Comparison of ENCODE assay signal across 8 cellular contexts in the genomic region with DNA sequence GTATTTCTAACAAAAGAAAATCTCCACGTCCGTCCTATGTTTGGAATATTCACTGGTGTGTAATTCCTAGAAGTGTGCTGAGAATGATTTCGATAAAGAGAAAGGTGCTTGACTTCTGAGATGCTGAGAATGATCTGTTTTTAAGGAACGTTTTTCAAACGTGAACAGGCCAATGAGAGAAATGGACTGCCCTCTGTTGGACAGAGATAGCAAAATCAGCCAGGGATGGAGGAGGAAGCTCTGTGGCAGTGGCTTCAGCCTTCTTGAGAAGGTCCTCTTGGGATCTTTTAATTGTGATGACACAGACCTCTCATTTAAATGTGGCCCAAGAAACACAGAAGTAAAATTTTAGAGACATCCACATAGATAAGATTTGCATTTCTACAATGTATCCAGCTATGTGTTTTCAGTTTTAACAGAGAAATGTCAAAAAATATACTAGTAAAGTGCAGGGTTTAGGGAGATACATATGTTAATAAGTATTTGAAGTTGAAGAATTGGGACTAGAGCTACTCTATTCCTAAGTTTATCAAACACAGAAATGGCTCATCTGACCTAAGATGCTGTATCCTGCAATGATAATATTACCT.
DNase-seq lines count a peak whose midpoint lies in the region; ATAC-seq and TF ChIP-seq lines count a peak whose summit lies in the region.

No MANE protein-coding gene starts in this region.

- DNase-seq in activated CD4-positive, alpha-beta T cell treated with anti-CD3 and anti-CD28 coated beads for 48 hours = peak; percentile 17
- no peak for DNase-seq in activated CD4-positive, alpha-beta T cell treated with anti-CD3 and anti-CD28 coated beads, Interleukin-2, amount 50 U/mL, for 1 hour
- DNase-seq in Kasumi-1 (lab: John Stamatoyannopoulos, UW) (peak; percentile 59 to 63), SKM-1 (lab: John Stamatoyannopoulos, UW; ENCODE audit: unreplicated experiment) (peak; percentile 36), foreskin fibroblast (peak; percentile 37 to 69), renal cortical epithelial cell (ENCODE audit: low read depth) (peak; percentile 43), NCI-H345 treated with DMSO at 0.1 percent for 48 hours (lab: John Stamatoyannopoulos, UW; ENCODE audit: unreplicated experiment) (no peak)

- peak; percentile 66 for ATAC-seq in GM21576 (IDR thresholded peaks at IDR 0.05; ENCODE audit: unreplicated experiment)

- no peak overlapping the region for H3K4me3 ChIP-seq in foreskin fibroblast (ENCODE audit: low read depth in 1 of 2, low read length in 2 of 2)

- peak; percentile 78 for TF ChIP-seq CTCF in foreskin fibroblast (IDR thresholded peaks at IDR 0.05; ENCODE audit: low read depth, low read length)

Comparison
In these comparisons a context has a peak if more than half of its experiments do, and no peak if none do; other contexts are left out.
1. DNase-seq: peak in activated CD4-positive, alpha-beta T cell treated with anti-CD3 and anti-CD28 coated beads for 48 hours (single experiment), Kasumi-1 (2 of 2), SKM-1 (single experiment), foreskin fibroblast (2 of 2) and renal cortical epithelial cell (single experiment); none in activated CD4-positive, alpha-beta T cell treated with anti-CD3 and anti-CD28 coated beads, Interleukin-2, amount 50 U/mL, for 1 hour (single experiment) and NCI-H345 treated with DMSO at 0.1 percent for 48 hours (single experiment).